In genomic region chr9:97221478-97222350, GRCh38 we compare ENCODE assay signal across 8 cellular contexts.
DNase-seq lines count a peak whose midpoint lies in the region; ATAC-seq and TF ChIP-seq lines count a peak whose summit lies in the region.
"Not testable (repeated sequence)": the region's sequence is repeated elsewhere in the genome, so short reads cannot be mapped to it uniquely, and the experiment has no call there.

No MANE protein-coding gene starts in this region.

- not testable (repeated sequence) for H3K27ac ChIP-seq in lung (ENCODE audit: low read depth in 1 of 2, low read length in 1 of 2); smooth muscle cell (ENCODE audit: low read depth); vagina

- intact Hi-C loops in activated B cell treated with CpG ODN at 0.5 μM for 24 hours (cut with micrococcal nuclease) = loop anchor here (1.0 kb wide), 1 partner anchor 17 kb away; no protein-coding TSS in a partner anchor
- intact Hi-C loops in vagina (cut with DNase I) = not testable (repeated sequence)

- WGBS in lung, 2 donors = 3% methylated on average over 65 to 76 of the region's 76 CpGs
- 3% methylated on average over 71 of the region's 76 CpGs for WGBS in smooth muscle cell (ENCODE audit: low lambda C conversion rate)

- peak; percentile 28 for DNase-seq in GM13977 (ENCODE audit: low spot score)
- peak; percentile 65 for DNase-seq in NCI-H345 (lab: John Stamatoyannopoulos, UW)
- DNase-seq in activated B cell treated with CpG ODN at 0.5 μM for 24 hours = peak; percentile 58
- peak; percentile 32 for DNase-seq in amniotic stem cell (lab: John Stamatoyannopoulos, UW)
- peak; percentile 62 for DNase-seq in fibroblast of peridontal ligament (ENCODE audit: extremely low read depth)
- peak; percentile 57 for DNase-seq in lung (ENCODE audit: low spot score)
- DNase-seq in smooth muscle cell (lab: John Stamatoyannopoulos, UW; ENCODE audit: unreplicated experiment) = peak; percentile 18
- not testable (repeated sequence) for DNase-seq in vagina (ENCODE audit: extremely low spot score in 2 of 2)

- CTCF ChIA-PET in activated B cell treated with CpG ODN at 0.5 μM for 24 hours (lab: Charles Lee) = interaction anchor here (0.7 to 2.1 kb wide), 2 partner anchors 16 to 365 kb away, joined by 5 to 9 read pairs; no protein-coding TSS in a partner anchor

- not testable (repeated sequence) for H3F3A ChIP-seq in smooth muscle cell (ENCODE audit: low read depth)

- not testable (repeated sequence) for TF ChIP-seq POLR2A in vagina (IDR thresholded peaks at IDR 0.05)

- H3K9ac ChIP-seq in smooth muscle cell (ENCODE audit: low read depth) = not testable (repeated sequence)

- not testable (repeated sequence) for H3K4me1 Mint-ChIP-seq in activated B cell treated with CpG ODN at 0.5 μM for 24 hours

- H3K27me3 Mint-ChIP-seq in activated B cell treated with CpG ODN at 0.5 μM for 24 hours = peaks cover 40% of the 10 kb centered on the region

- not testable (repeated sequence) for H3K27me3 ChIP-seq in lung (ENCODE audit: control insufficient read depth, insufficient read depth)
- H3K27me3 ChIP-seq in smooth muscle cell (ENCODE audit: low read depth) = peaks cover 71% of the 10 kb centered on the region
- H3K27me3 ChIP-seq in vagina = peaks cover 14% of the 10 kb centered on the region

- POLR2A ChIA-PET in activated B cell treated with CpG ODN at 0.5 μM for 24 hours (lab: Charles Lee) = interaction anchor here (2.2 kb wide), 1 partner anchor 16 kb away, joined by 8 read pairs; no protein-coding TSS in a partner anchor

- not testable (repeated sequence) for H3K27ac Mint-ChIP-seq in activated B cell treated with CpG ODN at 0.5 μM for 24 hours

- not testable (repeated sequence) for TF ChIP-seq CTCF in GM13977 (IDR thresholded peaks at IDR 0.05; ENCODE audit: extremely low read depth, insufficient read depth, missing control alignments); activated B cell treated with CpG ODN at 0.5 μM for 24 hours (IDR thresholded peaks at IDR 0.05); smooth muscle cell (IDR thresholded peaks at IDR 0.05; ENCODE audit: borderline replicate concordance, insufficient read depth, poor library complexity, severe bottlenecking); vagina (IDR thresholded peaks at IDR 0.05)
- peak; percentile 4 for TF ChIP-seq CTCF in lung (IDR thresholded peaks at IDR 0.05; ENCODE audit: control extremely low read depth, extremely low read depth)

- in situ Hi-C loops in GM13977 (cut with MboI; ENCODE audit: low pct_unique_long_range_greater_than_20kb, low sequenced_read_pairs, unreplicated experiment) = not testable (repeated sequence)

- H4K20me1 ChIP-seq in smooth muscle cell (ENCODE audit: low read depth) = not testable (repeated sequence)

- not testable (repeated sequence) for H3K36me3 Mint-ChIP-seq in activated B cell treated with CpG ODN at 0.5 μM for 24 hours (ENCODE audit: low read depth)

- not testable (repeated sequence) for H3K9me3 Mint-ChIP-seq in activated B cell treated with CpG ODN at 0.5 μM for 24 hours

- not testable (repeated sequence) for H3K4me1 ChIP-seq in lung (ENCODE audit: control insufficient read depth in 2 of 2, insufficient read depth in 2 of 2, low read length in 2 of 2); smooth muscle cell (ENCODE audit: low read depth)
- H3K4me1 ChIP-seq in vagina = peaks cover 16% of the 10 kb centered on the region

- not testable (repeated sequence) for H3K9me3 ChIP-seq in lung (ENCODE audit: control insufficient read depth in 2 of 2, insufficient read depth in 1 of 2, low read length in 1 of 2); smooth muscle cell (replicated peaks; ENCODE audit: low read depth); vagina

- not testable (repeated sequence) for H3K36me3 ChIP-seq in lung (ENCODE audit: control insufficient read depth in 2 of 2, insufficient read depth in 2 of 2, low read length in 2 of 2); smooth muscle cell (ENCODE audit: low read depth); vagina

- not testable (repeated sequence) for H2AFZ ChIP-seq in smooth muscle cell (ENCODE audit: low read depth)

- H3K4me3 Mint-ChIP-seq in activated B cell treated with CpG ODN at 0.5 μM for 24 hours = peak overlapping the region; percentile 78

- H3K79me2 ChIP-seq in smooth muscle cell (ENCODE audit: low read depth) = not testable (repeated sequence)

- peak overlapping the region; percentile 87 for H3K4me2 ChIP-seq in smooth muscle cell

- H3K4me3 ChIP-seq in lung = not testable (repeated sequence)
- peak overlapping the region; percentile 47 for H3K4me3 ChIP-seq in smooth muscle cell
- peak overlapping the region; percentile 3 to 36 for H3K4me3 ChIP-seq in vagina

- peak; percentile 81 for ATAC-seq in activated B cell treated with CpG ODN at 0.5 μM for 24 hours (ENCODE audit: low read depth)
- ATAC-seq in lung (ENCODE audit: insufficient read depth, low FRiP score) = peak; percentile 95
